12 cellular contexts compared by ENCODE assay signal in genomic region chr3:52070724-52071621, GRCh38. TPM values are rescaled to one million over a fixed set of nuclear protein-coding genes. Genes with fewer than 3 reads are reported as not detected.
DNase-seq lines count a peak whose midpoint lies in the region; ATAC-seq and TF ChIP-seq lines count a peak whose summit lies in the region.
"Had no signal": no experiment of that assay in that cellular context is flagged by ENCODE, and none has a peak within 500 bp of the region (broad histone marks: within the 10 kb centered on the region; RNA-seq: fewer than 3 reads in every experiment).

No MANE protein-coding gene starts in this region.

- H3K4me1 Mint-ChIP-seq in activated naive CD4-positive, alpha-beta T cell treated with anti-CD3 and anti-CD28 coated beads for 36 hours (ENCODE audit: low read depth), result no peaks in the 10 kb centered on the region

- TF ChIP-seq CTCF in psoas muscle (IDR thresholded peaks at IDR 0.05), result peak; percentile 31

- H3K4me1 ChIP-seq in BLaER1 treated with 17β-estradiol and CSF1 and Interleukin-3, amounts not matched to agents 10 nM and 100 nM, result peaks cover 25 to 50% (median 30%) of the 10 kb centered on the region in 10 experiments
- peaks cover 22% of the 10 kb centered on the region for H3K4me1 ChIP-seq in psoas muscle
- H3K4me1 ChIP-seq: SJCRH30 had no signal

- DNase-seq in UCSD-AML1 (lab: John Stamatoyannopoulos, UW; ENCODE audit: unreplicated experiment) (peak; percentile 47), left cardiac atrium (peak; percentile 67), psoas muscle (peak; percentile 55 to 87), COR-L47 (lab: John Stamatoyannopoulos, UW) (no peak), KG1 (lab: John Stamatoyannopoulos, UW) (no peak)
- no peak for DNase-seq in activated naive CD4-positive, alpha-beta T cell treated with anti-CD3 and anti-CD28 coated beads for 36 hours
- DNase-seq: activated CD4-positive, alpha-beta T cell treated with anti-CD3 and anti-CD28 coated beads, Interleukin-2, amount 50 U/mL, for 48 hours; NCI-H345; SJCRH30 had no signal

- H3K4me3 Mint-ChIP-seq in activated naive CD4-positive, alpha-beta T cell treated with anti-CD3 and anti-CD28 coated beads for 36 hours, result no peak overlapping the region

- no peak overlapping the region for H3K27ac Mint-ChIP-seq in activated naive CD4-positive, alpha-beta T cell treated with anti-CD3 and anti-CD28 coated beads for 36 hours

- H3K27me3 Mint-ChIP-seq in activated naive CD4-positive, alpha-beta T cell treated with anti-CD3 and anti-CD28 coated beads for 36 hours (ENCODE audit: low read depth), result no peaks in the 10 kb centered on the region

- peaks cover 0 to 27% (median 24%) of the 10 kb centered on the region in 11 experiments; a peak in 18 of 22 replicates for H3K36me3 ChIP-seq in BLaER1 treated with 17β-estradiol and CSF1 and Interleukin-3, amounts not matched to agents 10 nM and 100 nM
- H3K36me3 ChIP-seq in psoas muscle (ENCODE audit: insufficient read depth in 1 of 2, low read depth in 1 of 2), result no peaks in the 10 kb centered on the region

- no peaks in the 10 kb centered on the region for H3K27me3 ChIP-seq in BLaER1 treated with 17β-estradiol and CSF1 and Interleukin-3, amounts not matched to agents 10 nM and 100 nM
- H3K27me3 ChIP-seq in psoas muscle (ENCODE audit: insufficient read depth in 3 of 3, low read length in 2 of 3), result no peaks in the 10 kb centered on the region
- H3K27me3 ChIP-seq: SJCRH30 had no signal

- peaks cover 0 to 19% (median 0%) of the 10 kb centered on the region in 11 experiments; a peak in 3 of 22 replicates for H4K20me1 ChIP-seq in BLaER1 treated with 17β-estradiol and CSF1 and Interleukin-3, amounts not matched to agents 10 nM and 100 nM

- intact Hi-C loops in left cardiac atrium (cut with DNase I), result loop anchor here in 1 of 2 donors (5.0 kb wide), 1 partner anchor 36 kb away; no protein-coding TSS in a partner anchor
- intact Hi-C loops in psoas muscle (cut with DNase I), result loop anchor here in 1 of 2 donors (5.0 kb wide), 2 partner anchors 51 to 66 kb away; no protein-coding TSS in a partner anchor
- intact Hi-C loops in activated naive CD4-positive, alpha-beta T cell treated with anti-CD3 and anti-CD28 coated beads for 36 hours (cut with micrococcal nuclease), result no loop called here

- H3K4me3 ChIP-seq in BLaER1 treated with 17β-estradiol and CSF1 and Interleukin-3, amounts not matched to agents 10 nM and 100 nM, result peak overlapping the region in 1 of 10 experiments; percentile 25; a peak in 1 of 20 replicates
- peak overlapping the region; percentile 9 for H3K4me3 ChIP-seq in psoas muscle
- H3K4me3 ChIP-seq: SJCRH30 had no signal

- 38 to 44% (median 40%) methylated on average over 22 of the region's 22 CpGs for WGBS in psoas muscle, 3 donors

- H3K9ac ChIP-seq in BLaER1 treated with 17β-estradiol and CSF1 and Interleukin-3, amounts not matched to agents 10 nM and 100 nM, result peak overlapping the region in 9 of 11 experiments; percentile 9 to 22 (median 14); a peak in 7 of 22 replicates
- H3K9ac ChIP-seq: KMS-11 had no signal

- H3K4me2 ChIP-seq in BLaER1 treated with 17β-estradiol and CSF1 and Interleukin-3, amounts not matched to agents 10 nM and 100 nM, result peak overlapping the region; percentile 77 to 90 (median 82)
- H3K4me2 ChIP-seq: KMS-11 had no signal

- CTCF ChIA-PET in activated naive CD4-positive, alpha-beta T cell treated with anti-CD3 and anti-CD28 coated beads for 36 hours (lab: Charles Lee), result interaction anchor here (1.3 kb wide), 1 partner anchor 53 kb away, joined by 3 read pairs; no protein-coding TSS in a partner anchor

- H3K36me3 Mint-ChIP-seq in activated naive CD4-positive, alpha-beta T cell treated with anti-CD3 and anti-CD28 coated beads for 36 hours (ENCODE audit: low read depth), result no peaks in the 10 kb centered on the region

- H3K27ac ChIP-seq in BLaER1 treated with 17β-estradiol and CSF1 and Interleukin-3, amounts not matched to agents 10 nM and 100 nM, result peak overlapping the region in 10 of 11 experiments; percentile 22 to 69 (median 52); a peak in 17 of 22 replicates
- peak overlapping the region; percentile 91 for H3K27ac ChIP-seq in psoas muscle
- H3K27ac ChIP-seq: KMS-11, SJCRH30 had no signal

- H3K9me3 ChIP-seq in BLaER1 treated with 17β-estradiol and CSF1 and Interleukin-3, amounts not matched to agents 10 nM and 100 nM (replicated peaks in 1 of 11), result no peaks in the 10 kb centered on the region
- H3K9me3 ChIP-seq in psoas muscle, result no peaks in the 10 kb centered on the region
- H3K9me3 ChIP-seq: SJCRH30 had no signal

- peak; percentile 69 to 73 for ATAC-seq in left cardiac atrium
- ATAC-seq in psoas muscle, result peak; percentile 90 to 97 (median 96)
- ATAC-seq in GM18861 (IDR thresholded peaks at IDR 0.05; ENCODE audit: unreplicated experiment), result no peak

- no peaks in the 10 kb centered on the region for H3K9me3 Mint-ChIP-seq in activated naive CD4-positive, alpha-beta T cell treated with anti-CD3 and anti-CD28 coated beads for 36 hours

RNA-seq across cellular contexts. Expression of gene DUSP7, which starts 14.6 kb away (rescaled TPM):
- total RNA-seq in left cardiac atrium, result 10 to 100 TPM; 24.6 to 39.3 TPM
- 10 to 100 TPM in 3 of 4 donors, 1 to 10 TPM in 1; 9.7 to 31.9 (median 17.1) TPM for total RNA-seq in psoas muscle
- polyA plus RNA-seq in psoas muscle, result 10 to 100 TPM in 2 of 3 donors, 1 to 10 TPM in 1; 7.4 to 27.6 (median 15.7) TPM
- total RNA-seq in activated naive CD4-positive, alpha-beta T cell treated with anti-CD3 and anti-CD28 coated beads for 36 hours, result 1 to 10 TPM; 8.2 to 9.1 TPM

Comparison
In these comparisons a context has a peak if more than half of its experiments do, and no peak if none do; other contexts are left out.
1. DNase-seq: peak in UCSD-AML1 (single experiment), left cardiac atrium (single experiment) and psoas muscle (2 of 2); none in COR-L47 (single experiment), KG1 (single experiment) and activated naive CD4-positive, alpha-beta T cell treated with anti-CD3 and anti-CD28 coated beads for 36 hours (single experiment).